In the genomic region with DNA sequence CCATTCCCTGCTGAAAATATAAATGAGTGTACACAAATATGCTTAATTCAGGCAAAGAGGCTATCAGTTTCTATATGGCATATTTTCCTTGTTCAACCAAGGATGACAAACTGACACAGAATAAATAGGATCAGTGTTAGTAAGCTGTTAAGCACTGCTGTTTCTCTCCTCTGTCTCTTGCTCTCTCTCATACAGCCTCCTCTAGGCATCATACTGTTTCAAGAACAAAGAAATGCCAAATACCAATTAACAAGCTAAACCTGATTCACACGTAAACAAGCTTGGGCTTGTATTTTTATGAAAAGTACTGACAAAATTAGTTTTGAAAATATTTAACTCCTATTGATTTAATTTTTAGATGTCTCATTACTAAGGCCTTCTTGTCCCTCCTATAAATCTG, we compare ENCODE assay signal across 2 cellular contexts.
TF ChIP-seq lines count a peak whose summit lies in the region.

No MANE protein-coding gene starts in this region.

TF ChIP-seq in endothelial cell of umbilical vein, 7 proteins besides CTCF, POLR2A, EP300 and RAD21:
- TF ChIP-seq EZH2 (IDR thresholded peaks at IDR 0.05; ENCODE audit: borderline replicate concordance, low read depth, low read length, severe bottlenecking) (no peak), GATA2 (IDR thresholded peaks at IDR 0.05; ENCODE audit: insufficient read depth, insufficient read length, low read depth, low read length) (no peak), MAX (IDR thresholded peaks at IDR 0.05; ENCODE audit: insufficient read depth, insufficient read length) (no peak), FOS (IDR thresholded peaks at IDR 0.05; ENCODE audit: borderline replicate concordance, insufficient read depth, low read length) (no peak), POLR2AphosphoS5 (IDR thresholded peaks at IDR 0.05; ENCODE audit: insufficient read depth, low read depth, low read length) (no peak), MYC (IDR thresholded peaks at IDR 0.05; ENCODE audit: low read depth, low read length) (no peak), JUN (IDR thresholded peaks at IDR 0.05; ENCODE audit: borderline replicate concordance, insufficient read depth, insufficient read length, low read depth) (no peak)

TF ChIP-seq in HepG2, 621 proteins besides CTCF, POLR2A, EP300 and RAD21:
- no peak for TF ChIP-seq MTF2 (CRISPR knock-in tag; IDR thresholded peaks at IDR 0.05; ENCODE audit: borderline replicate concordance)
- TF ChIP-seq ZNF616 (CRISPR knock-in tag; IDR thresholded peaks at IDR 0.05; ENCODE audit: low read depth): no peak
- no peak for TF ChIP-seq ZNF746 (CRISPR knock-in tag; IDR thresholded peaks at IDR 0.05)
- TF ChIP-seq ZNF225 (CRISPR knock-in tag; IDR thresholded peaks at IDR 0.05): no peak
- no peak for TF ChIP-seq SCMH1 (CRISPR knock-in tag; IDR thresholded peaks at IDR 0.05; ENCODE audit: borderline replicate concordance)
- no peak for TF ChIP-seq REXO4 (CRISPR knock-in tag; IDR thresholded peaks at IDR 0.05; ENCODE audit: borderline replicate concordance)
- no peak for TF ChIP-seq ZSCAN25 (CRISPR knock-in tag; IDR thresholded peaks at IDR 0.05)
- TF ChIP-seq FOXC1 (CRISPR knock-in tag; IDR thresholded peaks at IDR 0.05; ENCODE audit: borderline replicate concordance): no peak
